In the genomic region with DNA sequence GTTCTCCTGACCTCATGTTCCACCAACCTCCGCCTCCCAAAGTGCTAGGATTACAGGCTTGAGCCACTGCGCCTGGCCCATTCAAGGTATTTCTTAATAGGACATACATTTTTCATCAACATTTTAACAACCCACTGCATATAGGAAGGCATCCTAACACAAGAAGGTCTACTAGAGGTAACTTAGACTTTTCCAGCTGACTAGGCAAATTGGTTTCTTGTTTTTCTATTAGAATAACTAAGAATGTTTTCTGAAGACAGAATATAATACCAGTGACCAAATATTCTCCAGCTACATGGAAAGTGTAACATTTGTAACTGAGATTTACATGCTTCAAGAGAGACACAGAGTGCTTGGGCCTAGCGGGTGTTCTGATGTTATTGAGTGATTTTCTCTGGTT, we compare ENCODE assay signal across 31 cellular contexts. TPM values are rescaled to one million over a fixed set of nuclear protein-coding genes. Genes with fewer than 3 reads are reported as not detected.
"Had no signal": no experiment of that assay in that cellular context is flagged by ENCODE, and none has a peak within 500 bp of the region (broad histone marks: within the 10 kb centered on the region; RNA-seq: fewer than 3 reads in every experiment).

No MANE protein-coding gene starts in this region.

- H3K27ac ChIP-seq: stomach, suprapubic skin, testis, thoracic aorta, thyroid gland, tibial artery, tibial nerve, transverse colon, upper lobe of left lung, upper lobe of right lung, uterus, vagina had no signal

- H3K4me1 Mint-ChIP-seq: stimulated activated effector memory CD8-positive, alpha-beta T cell treated with anti-CD3 and anti-CD28 coated beads, Interleukin-12 subunit alpha, Interleukin-12 subunit beta, amount 100 ng/mL, for 72 hours; stimulated activated memory B cell treated with anti-CD40 and anti-IgM and Interleukin-4, amounts not matched to agents 10 μg/mL and 1 μg/mL and 100 μg/mL, for 72 hours; stimulated activated naive B cell treated with anti-CD40 and anti-IgM and Interleukin-4, amounts not matched to agents 10 μg/mL and 1 μg/mL and 100 μg/mL, for 72 hours; stimulated activated naive CD8-positive, alpha-beta T cell treated with anti-CD3 and anti-CD28 coated beads, Interleukin-15, amount 100 ng/mL, for 72 hours had no signal

- H3K4me3 ChIP-seq: stomach, suprapubic skin, testis, thoracic aorta, thyroid gland, tibial artery, tibial nerve, transverse colon, upper lobe of left lung, upper lobe of right lung, uterus, vagina had no signal

- H3K9me3 Mint-ChIP-seq: stimulated activated memory B cell treated with anti-CD40 and anti-IgM and Interleukin-4, amounts not matched to agents 10 μg/mL and 1 μg/mL and 100 μg/mL, for 72 hours had no signal

- H3K36me3 ChIP-seq: stomach, suprapubic skin, thoracic aorta, thyroid gland, tibial artery, tibial nerve, transverse colon, upper lobe of left lung, upper lobe of right lung, uterus, vagina had no signal

- H3K36me3 Mint-ChIP-seq: stimulated activated effector memory CD8-positive, alpha-beta T cell treated with anti-CD3 and anti-CD28 coated beads, Interleukin-12 subunit alpha, Interleukin-12 subunit beta, amount 100 ng/mL, for 72 hours had no signal

- H3K9me3 ChIP-seq: suprapubic skin, testis, thoracic aorta, thyroid gland, tibial artery, transverse colon, upper lobe of left lung, upper lobe of right lung, uterus had no signal

- H3K4me1 ChIP-seq: stomach, suprapubic skin, testis, thyroid gland, tibial artery, tibial nerve, transverse colon, upper lobe of left lung, upper lobe of right lung, uterus, vagina had no signal

- H3K27me3 ChIP-seq: stomach, suprapubic skin, testis, thyroid gland, tibial artery, tibial nerve, transverse colon, upper lobe of left lung, upper lobe of right lung, uterus, vagina had no signal

- H3K27ac Mint-ChIP-seq: stimulated activated effector memory CD8-positive, alpha-beta T cell treated with anti-CD3 and anti-CD28 coated beads, Interleukin-12 subunit alpha, Interleukin-12 subunit beta, amount 100 ng/mL, for 72 hours; stimulated activated memory B cell treated with anti-CD40 and anti-IgM and Interleukin-4, amounts not matched to agents 10 μg/mL and 1 μg/mL and 100 μg/mL, for 72 hours; stimulated activated naive B cell treated with anti-CD40 and anti-IgM and Interleukin-4, amounts not matched to agents 10 μg/mL and 1 μg/mL and 100 μg/mL, for 72 hours; stimulated activated naive CD8-positive, alpha-beta T cell treated with anti-CD3 and anti-CD28 coated beads, Interleukin-15, amount 100 ng/mL, for 72 hours; stimulated activated naive CD8-positive, alpha-beta T cell treated with anti-CD3 and anti-CD28 coated beads, Interleukin-15, Interleukin-2, amounts not matched to agents 100 ng/mL and 50 ng/mL, for 24 hours had no signal

- H3K27me3 Mint-ChIP-seq: stimulated activated memory B cell treated with anti-CD40 and anti-IgM and Interleukin-4, amounts not matched to agents 10 μg/mL and 1 μg/mL and 100 μg/mL, for 72 hours; stimulated activated naive B cell treated with anti-CD40 and anti-IgM and Interleukin-4, amounts not matched to agents 10 μg/mL and 1 μg/mL and 100 μg/mL, for 72 hours; stimulated activated naive CD8-positive, alpha-beta T cell treated with anti-CD3 and anti-CD28 coated beads, Interleukin-15, amount 100 ng/mL, for 72 hours; stimulated activated naive CD8-positive, alpha-beta T cell treated with anti-CD3 and anti-CD28 coated beads, Interleukin-15, Interleukin-2, amounts not matched to agents 100 ng/mL and 50 ng/mL, for 24 hours had no signal

- ATAC-seq: stimulated activated effector memory CD8-positive, alpha-beta T cell treated with anti-CD3 and anti-CD28 coated beads, Interleukin-12 subunit alpha, Interleukin-12 subunit beta, amount 100 ng/mL, for 72 hours; stimulated activated memory B cell treated with anti-CD40 and anti-IgM and Interleukin-4, amounts not matched to agents 10 μg/mL and 1 μg/mL and 100 μg/mL, for 72 hours; stimulated activated naive B cell treated with anti-CD40 and anti-IgM and Interleukin-4, amounts not matched to agents 10 μg/mL and 1 μg/mL and 100 μg/mL, for 72 hours; stimulated activated naive CD8-positive, alpha-beta T cell treated with anti-CD3 and anti-CD28 coated beads, Interleukin-15, amount 100 ng/mL, for 72 hours; stimulated activated naive CD8-positive, alpha-beta T cell treated with anti-CD3 and anti-CD28 coated beads, Interleukin-15, Interleukin-2, amounts not matched to agents 100 U/mL and 50 U/mL, for 24 hours; upper lobe of right lung had no signal

- DNase-seq: stimulated activated CD4-positive, alpha-beta T cell treated with anti-CD3 and anti-CD28 coated beads, Interleukin-2, amount 100 ng/mL, for 48 hours; stimulated activated CD4-positive, alpha-beta T cell treated with anti-CD3 and anti-CD28 coated beads, Interleukin-4, amount 100 ng/mL, for 1 hour; stimulated activated CD4-positive, alpha-beta T cell treated with anti-CD3 and anti-CD28 coated beads, Interleukin-4, amount 100 ng/mL, for 24 hours; stimulated activated CD4-positive, alpha-beta T cell treated with anti-CD3 and anti-CD28 coated beads, Interleukin-4, amount 100 ng/mL, for 4 hours; stimulated activated CD8-positive, alpha-beta memory T cell treated with anti-CD3 and anti-CD28 coated beads, Interleukin-4, amount 100 ng/mL, for 48 hours; stimulated activated naive B cell treated with anti-CD40 and anti-IgM and Interleukin-4, amounts not matched to agents 10 μg/mL and 1 μg/mL and 100 μg/mL, for 72 hours; stimulated activated naive CD4-positive, alpha-beta T cell; stimulated activated naive CD4-positive, alpha-beta T cell treated with Interleukin-2 at 50 U/mL for 16 hours; stimulated activated naive CD8-positive, alpha-beta T cell treated with anti-CD3 and anti-CD28 coated beads, Interleukin-15, amount 100 ng/mL, for 72 hours; stimulated activated naive CD8-positive, alpha-beta T cell treated with anti-CD3 and anti-CD28 coated beads, Interleukin-15, Interleukin-2, amounts not matched to agents 100 U/mL and 50 U/mL, for 24 hours; stomach; substantia nigra; testis; thyroid gland; tibial artery; transverse colon; trophoblast cell; upper lobe of left lung; upper lobe of right lung; uterus had no signal

- H3K4me3 Mint-ChIP-seq: stimulated activated effector memory CD8-positive, alpha-beta T cell treated with anti-CD3 and anti-CD28 coated beads, Interleukin-12 subunit alpha, Interleukin-12 subunit beta, amount 100 ng/mL, for 72 hours; stimulated activated memory B cell treated with anti-CD40 and anti-IgM and Interleukin-4, amounts not matched to agents 10 μg/mL and 1 μg/mL and 100 μg/mL, for 72 hours; stimulated activated naive B cell treated with anti-CD40 and anti-IgM and Interleukin-4, amounts not matched to agents 10 μg/mL and 1 μg/mL and 100 μg/mL, for 72 hours; stimulated activated naive CD8-positive, alpha-beta T cell treated with anti-CD3 and anti-CD28 coated beads, Interleukin-15, amount 100 ng/mL, for 72 hours; stimulated activated naive CD8-positive, alpha-beta T cell treated with anti-CD3 and anti-CD28 coated beads, Interleukin-15, Interleukin-2, amounts not matched to agents 100 ng/mL and 50 ng/mL, for 24 hours had no signal

RNA-seq across cellular contexts. Expression of gene PRB4, which starts 14.2 kb away (rescaled TPM):
- total RNA-seq: stomach, subcutaneous adipose tissue, suprapubic skin, temporal lobe, testis, thoracic aorta, thyroid gland, tibial nerve, transverse colon, upper lobe of right lung, ureter, urinary bladder, uterus, vagina had no signal
- polyA plus RNA-seq: stomach, urinary bladder had no signal

RNA-seq across cellular contexts. Expression of gene PRB3, which starts 54.9 kb away (rescaled TPM):
- total RNA-seq: stomach, subcutaneous adipose tissue, temporal lobe, thoracic aorta, thyroid gland, tibial nerve, transverse colon, upper lobe of left lung, upper lobe of right lung, ureter, urinary bladder, uterus, vagina had no signal
- polyA plus RNA-seq: stomach, urinary bladder had no signal
